ENCODE assay signal across 10 cellular contexts in genomic region chr6:45959534-45960195, GRCh38. TPM values are rescaled to one million over a fixed set of nuclear protein-coding genes. Genes with fewer than 3 reads are reported as not detected.
A peak's percentile ranks its signal among the peaks of the same experiment; 100 is the strongest.
DNase-seq lines count a peak whose midpoint lies in the region; ATAC-seq and TF ChIP-seq lines count a peak whose summit lies in the region.
"Had no signal": no experiment of that assay in that cellular context is flagged by ENCODE, and none has a peak within 500 bp of the region (broad histone marks: within the 10 kb centered on the region; RNA-seq: fewer than 3 reads in every experiment).

No MANE protein-coding gene starts in this region.

- intact Hi-C loops in thyroid gland (cut with DNase I) = no loop called here
- intact Hi-C loops in sciatic nerve (cut with DNase I) = no loop called here

- no peaks in the 10 kb centered on the region for H3K9me3 ChIP-seq in thyroid gland
- H3K9me3 ChIP-seq: A549 had no signal

- H3K4me1 Mint-ChIP-seq in activated T-helper 17 cell treated with anti-CD3 and anti-CD28 coated beads, Interleukin-2, amount 50 U/mL, for 72 hours = no peaks in the 10 kb centered on the region

- H3K27ac ChIP-seq in thyroid gland = peak overlapping the region; percentile 75 to 89 (median 87)
- H3K27ac ChIP-seq: A549 had no signal

- H3K4me3 ChIP-seq in thyroid gland (replicated peaks in 1 of 3) = no peak overlapping the region
- H3K4me3 ChIP-seq: A549 had no signal

- no peaks in the 10 kb centered on the region for H3K27me3 ChIP-seq in thyroid gland

- no peaks in the 10 kb centered on the region for H3K27me3 Mint-ChIP-seq in activated T-helper 17 cell treated with anti-CD3 and anti-CD28 coated beads, Interleukin-2, amount 50 U/mL, for 72 hours

- no peaks in the 10 kb centered on the region for H3K9me3 Mint-ChIP-seq in activated T-helper 17 cell treated with anti-CD3 and anti-CD28 coated beads, Interleukin-2, amount 50 U/mL, for 72 hours

- H3K36me3 Mint-ChIP-seq in activated T-helper 17 cell treated with anti-CD3 and anti-CD28 coated beads, Interleukin-2, amount 50 U/mL, for 72 hours (ENCODE audit: low read depth) = no peaks in the 10 kb centered on the region

- no peak for TF ChIP-seq CTCF in thyroid gland (IDR thresholded peaks at IDR 0.05)

- DNase-seq in NCI-H2171 treated with DMSO at 0.1 percent for 48 hours (lab: John Stamatoyannopoulos, UW) (peak; percentile 28), NCI-H2171 (lab: John Stamatoyannopoulos, UW) (no peak), NCI-H748 treated with DMSO at 0.1 percent for 48 hours (lab: John Stamatoyannopoulos, UW) (peak; percentile 42), fibroblast of peridontal ligament (ENCODE audit: extremely low read depth) (peak; percentile 16), thyroid gland (peak; percentile 53 to 62), sciatic nerve (ENCODE audit: low spot score) (no peak)
- DNase-seq: activated CD4-positive, alpha-beta T cell treated with anti-CD3 and anti-CD28 coated beads for 4 hours had no signal

- peaks cover 33 to 40% of the 10 kb centered on the region in 2 donors for H3K4me1 ChIP-seq in thyroid gland
- H3K4me1 ChIP-seq: A549 had no signal

- H3K4me3 Mint-ChIP-seq in activated T-helper 17 cell treated with anti-CD3 and anti-CD28 coated beads, Interleukin-2, amount 50 U/mL, for 72 hours = no peak overlapping the region

- ATAC-seq in HG02973 (IDR thresholded peaks at IDR 0.05; ENCODE audit: unreplicated experiment) (no peak), sciatic nerve (no peak)
- ATAC-seq in activated T-helper 17 cell treated with anti-CD3 and anti-CD28 coated beads, Interleukin-2, amount 50 U/mL, for 72 hours (replicated peaks) = no peak
- ATAC-seq: A549 had no signal

- H3K27ac Mint-ChIP-seq in activated T-helper 17 cell treated with anti-CD3 and anti-CD28 coated beads, Interleukin-2, amount 50 U/mL, for 72 hours = no peak overlapping the region

- no peak for TF ChIP-seq POLR2A in thyroid gland (IDR thresholded peaks at IDR 0.05)

- no peaks in the 10 kb centered on the region for H3K36me3 ChIP-seq in thyroid gland

- 28 to 29% methylated on average over 4 of the region's 4 CpGs for WGBS in thyroid gland, 2 donors

RNA-seq across cellular contexts. Expression of gene CLIC5, which starts 56.0 kb away (rescaled TPM):
- total RNA-seq in thyroid gland = 10 to 100 TPM; 10.5 to 15.5 (median 11.7) TPM
- total RNA-seq in activated T-helper 17 cell treated with anti-CD3 and anti-CD28 coated beads, Interleukin-2, amount 50 U/mL, for 72 hours = 10 to 100 TPM; 10.6 to 10.7 TPM
- 42.6 TPM for total RNA-seq in sciatic nerve

Comparison
In these comparisons a context has a peak if more than half of its experiments do, and no peak if none do; other contexts are left out.
1. DNase-seq: peak in NCI-H2171 treated with DMSO at 0.1 percent for 48 hours (single experiment), NCI-H748 treated with DMSO at 0.1 percent for 48 hours (single experiment), fibroblast of peridontal ligament (single experiment) and thyroid gland (2 of 2); none in NCI-H2171 (single experiment) and sciatic nerve (single experiment).